Comparison of ENCODE assay signal across 1 cellular context in genomic region chr12:95533985-95534384, GRCh38.
TF ChIP-seq lines count a peak whose summit lies in the region.

No MANE protein-coding gene starts in this region.

TF ChIP-seq in A549, 52 proteins besides CTCF, POLR2A, EP300 and RAD21 (continued from another document):
- TF ChIP-seq ELK1 (IDR thresholded peaks at IDR 0.05; ENCODE audit: low read depth, low read length) (no peak), HES2 (IDR thresholded peaks at IDR 0.05) (no peak)
